ENCODE assay signal across 11 cellular contexts in the genomic region with DNA sequence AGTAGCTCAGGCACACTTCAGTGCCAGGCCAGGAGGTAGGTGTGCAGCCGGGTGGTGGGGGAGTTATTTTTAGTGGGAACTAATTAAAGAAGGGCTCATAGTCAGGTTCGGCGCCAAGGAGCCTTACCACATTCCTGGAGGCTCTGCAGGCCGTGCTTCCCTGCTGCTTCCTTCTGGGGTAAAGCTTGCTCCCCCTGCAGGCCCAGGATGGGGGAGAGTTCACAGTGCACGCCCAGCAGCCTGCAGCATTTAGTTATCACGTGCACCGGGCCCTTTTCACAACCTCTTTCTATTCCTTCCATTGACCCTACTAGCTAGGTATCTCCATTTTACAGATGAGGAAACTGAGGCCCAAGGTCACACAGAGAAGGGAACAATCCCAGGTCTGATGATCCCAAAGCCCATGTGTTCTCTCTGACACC. TPM values are rescaled to one million over a fixed set of nuclear protein-coding genes. Genes with fewer than 3 reads are reported as not detected.
A peak's percentile ranks its signal among the peaks of the same experiment; 100 is the strongest.
DNase-seq lines count a peak whose midpoint lies in the region; ATAC-seq and TF ChIP-seq lines count a peak whose summit lies in the region.
"Had no signal": no experiment of that assay in that cellular context is flagged by ENCODE, and none has a peak within 500 bp of the region (broad histone marks: within the 10 kb centered on the region; RNA-seq: fewer than 3 reads in every experiment).

No MANE protein-coding gene starts in this region.

- H3K27ac ChIP-seq in sigmoid colon = peak overlapping the region in 1 of 4 donors; percentile 38
- H3K27ac ChIP-seq: C4-2B had no signal

- peak; percentile 28 for DNase-seq in activated CD4-positive, alpha-beta T cell treated with anti-CD3 and anti-CD28 coated beads for 36 hours
- DNase-seq in activated CD4-positive, alpha-beta T cell treated with anti-CD3 and anti-CD28 coated beads, Interleukin-2, amount 10 ng/mL, durations not matched to agents 24 days and 14 days = no peak
- peak; percentile 21 for DNase-seq in NAMALWA (ENCODE audit: low spot score)
- no peak for DNase-seq in epithelial cell of proximal tubule (ENCODE audit: low read depth)
- peak; percentile 60 for DNase-seq in sigmoid colon
- DNase-seq in NCI-H2107 (lab: John Stamatoyannopoulos, UW) = no peak
- DNase-seq in epidermal melanocyte (ENCODE audit: insufficient read length, low spot score) = no peak
- DNase-seq: activated naive CD8-positive, alpha-beta T cell treated with anti-CD3 and anti-CD28 coated beads, Interleukin-2, amount 10 ng/mL, durations not matched to agents 7 days and 5 days; NCI-H2029 treated with DMSO at 0.1 percent for 48 hours had no signal

- H3K27me3 Mint-ChIP-seq in activated CD4-positive, alpha-beta T cell treated with anti-CD3 and anti-CD28 coated beads for 36 hours = peaks cover 27% of the 10 kb centered on the region
- peaks cover 30% of the 10 kb centered on the region for H3K27me3 Mint-ChIP-seq in activated CD4-positive, alpha-beta T cell treated with anti-CD3 and anti-CD28 coated beads, Interleukin-2, amount 10 ng/mL, durations not matched to agents 24 days and 14 days

- no peak for TF ChIP-seq EP300 in sigmoid colon (IDR thresholded peaks at IDR 0.05)

- H3K9me3 ChIP-seq in sigmoid colon = no peaks in the 10 kb centered on the region

- intact Hi-C loops in activated CD4-positive, alpha-beta T cell treated with anti-CD3 and anti-CD28 coated beads for 36 hours (cut with DNase I, micrococcal nuclease) = no loop called here
- intact Hi-C loops in activated CD4-positive, alpha-beta T cell treated with anti-CD3 and anti-CD28 coated beads, Interleukin-2, amount 10 ng/mL, durations not matched to agents 24 days and 14 days (cut with micrococcal nuclease) = no loop called here
- intact Hi-C loops in sigmoid colon (cut with DNase I) = loop anchor here (5.0 to 10.0 kb wide), 2 partner anchors 82 to 211 kb away; no protein-coding TSS in a partner anchor

- H3K9me3 Mint-ChIP-seq in activated CD4-positive, alpha-beta T cell treated with anti-CD3 and anti-CD28 coated beads for 36 hours (ENCODE audit: low read depth) = no peaks in the 10 kb centered on the region
- no peaks in the 10 kb centered on the region for H3K9me3 Mint-ChIP-seq in activated CD4-positive, alpha-beta T cell treated with anti-CD3 and anti-CD28 coated beads, Interleukin-2, amount 10 ng/mL, durations not matched to agents 24 days and 14 days
- H3K9me3 Mint-ChIP-seq: activated naive CD8-positive, alpha-beta T cell treated with anti-CD3 and anti-CD28 coated beads, Interleukin-2, amount 10 ng/mL, durations not matched to agents 7 days and 5 days had no signal

- H3K27ac Mint-ChIP-seq in activated CD4-positive, alpha-beta T cell treated with anti-CD3 and anti-CD28 coated beads for 36 hours = no peak overlapping the region
- H3K27ac Mint-ChIP-seq in activated CD4-positive, alpha-beta T cell treated with anti-CD3 and anti-CD28 coated beads, Interleukin-2, amount 10 ng/mL, durations not matched to agents 24 days and 14 days = no peak overlapping the region
- H3K27ac Mint-ChIP-seq: activated naive CD8-positive, alpha-beta T cell treated with anti-CD3 and anti-CD28 coated beads, Interleukin-2, amount 10 ng/mL, durations not matched to agents 7 days and 5 days had no signal

- no peaks in the 10 kb centered on the region for H3K36me3 Mint-ChIP-seq in activated CD4-positive, alpha-beta T cell treated with anti-CD3 and anti-CD28 coated beads for 36 hours (ENCODE audit: low read depth)
- H3K36me3 Mint-ChIP-seq in activated CD4-positive, alpha-beta T cell treated with anti-CD3 and anti-CD28 coated beads, Interleukin-2, amount 10 ng/mL, durations not matched to agents 24 days and 14 days (ENCODE audit: low read depth) = no peaks in the 10 kb centered on the region
- H3K36me3 Mint-ChIP-seq: activated naive CD8-positive, alpha-beta T cell treated with anti-CD3 and anti-CD28 coated beads, Interleukin-2, amount 10 ng/mL, durations not matched to agents 7 days and 5 days had no signal

- WGBS in sigmoid colon, 2 donors = 9 to 29% methylated on average over 7 of the region's 7 CpGs

- CTCF ChIA-PET in activated CD4-positive, alpha-beta T cell treated with anti-CD3 and anti-CD28 coated beads for 36 hours (lab: Charles Lee) = no interaction called here

- POLR2A ChIA-PET in activated CD4-positive, alpha-beta T cell treated with anti-CD3 and anti-CD28 coated beads for 36 hours (lab: Charles Lee) = no interaction called here

- H3K4me1 Mint-ChIP-seq in activated CD4-positive, alpha-beta T cell treated with anti-CD3 and anti-CD28 coated beads for 36 hours = peaks cover 2% of the 10 kb centered on the region
- no peaks in the 10 kb centered on the region for H3K4me1 Mint-ChIP-seq in activated CD4-positive, alpha-beta T cell treated with anti-CD3 and anti-CD28 coated beads, Interleukin-2, amount 10 ng/mL, durations not matched to agents 24 days and 14 days

- no peak overlapping the region for H3K4me3 ChIP-seq in epithelial cell of proximal tubule (ENCODE audit: low read depth, low read length)
- no peak overlapping the region for H3K4me3 ChIP-seq in sigmoid colon

- H3K27me3 ChIP-seq in sigmoid colon = peaks cover 4 to 29% (median 16%) of the 10 kb centered on the region in 3 donors

- TF ChIP-seq POLR2A in sigmoid colon (IDR thresholded peaks at IDR 0.05) = no peak

- H3K4me3 Mint-ChIP-seq in activated CD4-positive, alpha-beta T cell treated with anti-CD3 and anti-CD28 coated beads for 36 hours = no peak overlapping the region
- no peak overlapping the region for H3K4me3 Mint-ChIP-seq in activated CD4-positive, alpha-beta T cell treated with anti-CD3 and anti-CD28 coated beads, Interleukin-2, amount 10 ng/mL, durations not matched to agents 24 days and 14 days
- H3K4me3 Mint-ChIP-seq: activated naive CD8-positive, alpha-beta T cell treated with anti-CD3 and anti-CD28 coated beads, Interleukin-2, amount 10 ng/mL, durations not matched to agents 7 days and 5 days had no signal

- no peaks in the 10 kb centered on the region for H3K36me3 ChIP-seq in sigmoid colon

- peak; percentile 41 for TF ChIP-seq CTCF in epithelial cell of proximal tubule (conservative IDR thresholded peaks at IDR 0.05; ENCODE audit: low read depth, low read length)
- TF ChIP-seq CTCF in sigmoid colon (IDR thresholded peaks at IDR 0.05) = peak in 2 of 4 experiments; percentile 27 to 35

- H3K4me1 ChIP-seq in sigmoid colon = peaks cover 0 to 15% (median 6%) of the 10 kb centered on the region in 4 donors

- no peak for ATAC-seq in activated CD4-positive, alpha-beta T cell treated with anti-CD3 and anti-CD28 coated beads for 36 hours
- ATAC-seq in HG03565 (IDR thresholded peaks at IDR 0.05; ENCODE audit: unreplicated experiment) = no peak

RNA-seq across cellular contexts. Expression of a gene that starts 2.5 kb away (rescaled TPM):
- total RNA-seq in activated CD4-positive, alpha-beta T cell treated with anti-CD3 and anti-CD28 coated beads for 36 hours = not detected
- not detected in 2 replicates for total RNA-seq in activated CD4-positive, alpha-beta T cell treated with anti-CD3 and anti-CD28 coated beads, Interleukin-2, amount 10 ng/mL, durations not matched to agents 24 days and 14 days
- 0.36 and 1.3 TPM in 2 replicates for total RNA-seq in epithelial cell of proximal tubule
- total RNA-seq in sigmoid colon = 1 to 10 TPM in 2 of 4 donors, under 1 TPM in 2; 0.16 to 1.4 (median 0.94) TPM
- polyA plus RNA-seq in sigmoid colon = 1 to 10 TPM in 1 of 3 donors, under 1 TPM in 1, not detected in 1; 0.34 to 1.2 TPM
- total RNA-seq: activated naive CD8-positive, alpha-beta T cell treated with anti-CD3 and anti-CD28 coated beads, Interleukin-2, amount 10 ng/mL, durations not matched to agents 7 days and 5 days had no signal

Comparison
In these comparisons a context has a peak if more than half of its experiments do, and no peak if none do; other contexts are left out.
1. DNase-seq: peak in activated CD4-positive, alpha-beta T cell treated with anti-CD3 and anti-CD28 coated beads for 36 hours (single experiment), NAMALWA (single experiment) and sigmoid colon (single experiment); none in activated CD4-positive, alpha-beta T cell treated with anti-CD3 and anti-CD28 coated beads, Interleukin-2, amount 10 ng/mL, durations not matched to agents 24 days and 14 days (single experiment), epithelial cell of proximal tubule (single experiment), NCI-H2107 (single experiment) and epidermal melanocyte (single experiment).